ENCODE assay signal across 1 cellular context in the genomic region with DNA sequence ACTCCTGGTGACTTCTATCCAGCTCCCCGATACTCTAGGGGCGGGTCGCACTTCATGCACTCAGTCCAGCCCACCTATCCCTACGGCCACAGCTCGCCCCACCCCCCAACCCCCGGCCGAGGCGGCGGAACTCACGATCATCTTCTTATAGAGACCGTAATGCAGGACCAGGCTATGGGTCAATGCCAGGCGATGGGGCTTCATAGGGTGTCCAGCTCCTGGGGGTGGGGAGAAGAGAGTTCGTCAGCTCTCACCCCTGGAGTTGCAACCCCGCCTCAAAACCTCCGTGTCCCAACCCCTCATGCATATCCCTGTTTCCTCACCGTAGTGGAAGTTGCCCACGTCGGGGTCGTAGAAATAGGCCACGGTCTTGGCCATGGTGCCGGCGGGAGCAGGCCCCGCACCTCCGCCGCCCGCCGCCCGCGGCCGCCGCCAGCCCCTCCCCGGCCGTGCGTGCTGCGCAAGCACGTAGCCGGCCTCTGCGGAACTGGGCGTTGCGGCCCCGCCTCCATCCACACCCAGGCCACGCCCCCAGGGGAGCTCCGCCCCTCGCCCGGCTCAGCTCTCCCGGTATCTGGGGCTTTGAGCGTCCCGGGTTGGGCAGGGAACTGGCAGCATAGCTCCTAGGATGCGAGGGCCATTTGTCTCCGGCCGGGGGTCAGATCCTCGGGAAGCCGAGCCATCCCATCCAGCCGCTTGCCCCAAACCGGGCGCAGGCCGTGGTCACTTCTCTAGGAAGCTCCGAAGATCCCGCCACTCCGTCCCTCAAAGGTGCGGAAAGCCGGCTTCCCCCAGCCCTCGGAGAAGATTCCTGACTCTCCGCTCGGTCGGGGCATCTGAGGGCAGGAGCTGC.
TF ChIP-seq lines count a peak whose summit lies in the region.

A gene (minus strand): TSS at position 437 of the 853 bp plus-strand sequence. CDS start 59 bp downstream, at position 378.
A gene with protein sequence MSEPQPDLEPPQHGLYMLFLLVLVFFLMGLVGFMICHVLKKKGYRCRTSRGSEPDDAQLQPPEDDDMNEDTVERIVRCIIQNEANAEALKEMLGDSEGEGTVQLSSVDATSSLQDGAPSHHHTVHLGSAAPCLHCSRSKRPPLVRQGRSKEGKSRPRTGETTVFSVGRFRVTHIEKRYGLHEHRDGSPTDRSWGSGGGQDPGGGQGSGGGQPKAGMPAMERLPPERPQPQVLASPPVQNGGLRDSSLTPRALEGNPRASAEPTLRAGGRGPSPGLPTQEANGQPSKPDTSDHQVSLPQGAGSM (plus strand): TSS at position 585 of the 853 bp plus-strand sequence. CDS start 1,229 bp downstream, outside the sequence.

TF ChIP-seq in K562, 482 proteins besides CTCF, POLR2A, EP300 and RAD21 (continued from another document and continues in another):
- TF ChIP-seq, protein P1, sequence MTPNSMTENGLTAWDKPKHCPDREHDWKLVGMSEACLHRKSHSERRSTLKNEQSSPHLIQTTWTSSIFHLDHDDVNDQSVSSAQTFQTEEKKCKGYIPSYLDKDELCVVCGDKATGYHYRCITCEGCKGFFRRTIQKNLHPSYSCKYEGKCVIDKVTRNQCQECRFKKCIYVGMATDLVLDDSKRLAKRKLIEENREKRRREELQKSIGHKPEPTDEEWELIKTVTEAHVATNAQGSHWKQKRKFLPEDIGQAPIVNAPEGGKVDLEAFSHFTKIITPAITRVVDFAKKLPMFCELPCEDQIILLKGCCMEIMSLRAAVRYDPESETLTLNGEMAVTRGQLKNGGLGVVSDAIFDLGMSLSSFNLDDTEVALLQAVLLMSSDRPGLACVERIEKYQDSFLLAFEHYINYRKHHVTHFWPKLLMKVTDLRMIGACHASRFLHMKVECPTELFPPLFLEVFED (CRISPR knock-in tag; conservative IDR thresholded peaks at IDR 0.05) = no peak
- TF ChIP-seq, protein P2, sequence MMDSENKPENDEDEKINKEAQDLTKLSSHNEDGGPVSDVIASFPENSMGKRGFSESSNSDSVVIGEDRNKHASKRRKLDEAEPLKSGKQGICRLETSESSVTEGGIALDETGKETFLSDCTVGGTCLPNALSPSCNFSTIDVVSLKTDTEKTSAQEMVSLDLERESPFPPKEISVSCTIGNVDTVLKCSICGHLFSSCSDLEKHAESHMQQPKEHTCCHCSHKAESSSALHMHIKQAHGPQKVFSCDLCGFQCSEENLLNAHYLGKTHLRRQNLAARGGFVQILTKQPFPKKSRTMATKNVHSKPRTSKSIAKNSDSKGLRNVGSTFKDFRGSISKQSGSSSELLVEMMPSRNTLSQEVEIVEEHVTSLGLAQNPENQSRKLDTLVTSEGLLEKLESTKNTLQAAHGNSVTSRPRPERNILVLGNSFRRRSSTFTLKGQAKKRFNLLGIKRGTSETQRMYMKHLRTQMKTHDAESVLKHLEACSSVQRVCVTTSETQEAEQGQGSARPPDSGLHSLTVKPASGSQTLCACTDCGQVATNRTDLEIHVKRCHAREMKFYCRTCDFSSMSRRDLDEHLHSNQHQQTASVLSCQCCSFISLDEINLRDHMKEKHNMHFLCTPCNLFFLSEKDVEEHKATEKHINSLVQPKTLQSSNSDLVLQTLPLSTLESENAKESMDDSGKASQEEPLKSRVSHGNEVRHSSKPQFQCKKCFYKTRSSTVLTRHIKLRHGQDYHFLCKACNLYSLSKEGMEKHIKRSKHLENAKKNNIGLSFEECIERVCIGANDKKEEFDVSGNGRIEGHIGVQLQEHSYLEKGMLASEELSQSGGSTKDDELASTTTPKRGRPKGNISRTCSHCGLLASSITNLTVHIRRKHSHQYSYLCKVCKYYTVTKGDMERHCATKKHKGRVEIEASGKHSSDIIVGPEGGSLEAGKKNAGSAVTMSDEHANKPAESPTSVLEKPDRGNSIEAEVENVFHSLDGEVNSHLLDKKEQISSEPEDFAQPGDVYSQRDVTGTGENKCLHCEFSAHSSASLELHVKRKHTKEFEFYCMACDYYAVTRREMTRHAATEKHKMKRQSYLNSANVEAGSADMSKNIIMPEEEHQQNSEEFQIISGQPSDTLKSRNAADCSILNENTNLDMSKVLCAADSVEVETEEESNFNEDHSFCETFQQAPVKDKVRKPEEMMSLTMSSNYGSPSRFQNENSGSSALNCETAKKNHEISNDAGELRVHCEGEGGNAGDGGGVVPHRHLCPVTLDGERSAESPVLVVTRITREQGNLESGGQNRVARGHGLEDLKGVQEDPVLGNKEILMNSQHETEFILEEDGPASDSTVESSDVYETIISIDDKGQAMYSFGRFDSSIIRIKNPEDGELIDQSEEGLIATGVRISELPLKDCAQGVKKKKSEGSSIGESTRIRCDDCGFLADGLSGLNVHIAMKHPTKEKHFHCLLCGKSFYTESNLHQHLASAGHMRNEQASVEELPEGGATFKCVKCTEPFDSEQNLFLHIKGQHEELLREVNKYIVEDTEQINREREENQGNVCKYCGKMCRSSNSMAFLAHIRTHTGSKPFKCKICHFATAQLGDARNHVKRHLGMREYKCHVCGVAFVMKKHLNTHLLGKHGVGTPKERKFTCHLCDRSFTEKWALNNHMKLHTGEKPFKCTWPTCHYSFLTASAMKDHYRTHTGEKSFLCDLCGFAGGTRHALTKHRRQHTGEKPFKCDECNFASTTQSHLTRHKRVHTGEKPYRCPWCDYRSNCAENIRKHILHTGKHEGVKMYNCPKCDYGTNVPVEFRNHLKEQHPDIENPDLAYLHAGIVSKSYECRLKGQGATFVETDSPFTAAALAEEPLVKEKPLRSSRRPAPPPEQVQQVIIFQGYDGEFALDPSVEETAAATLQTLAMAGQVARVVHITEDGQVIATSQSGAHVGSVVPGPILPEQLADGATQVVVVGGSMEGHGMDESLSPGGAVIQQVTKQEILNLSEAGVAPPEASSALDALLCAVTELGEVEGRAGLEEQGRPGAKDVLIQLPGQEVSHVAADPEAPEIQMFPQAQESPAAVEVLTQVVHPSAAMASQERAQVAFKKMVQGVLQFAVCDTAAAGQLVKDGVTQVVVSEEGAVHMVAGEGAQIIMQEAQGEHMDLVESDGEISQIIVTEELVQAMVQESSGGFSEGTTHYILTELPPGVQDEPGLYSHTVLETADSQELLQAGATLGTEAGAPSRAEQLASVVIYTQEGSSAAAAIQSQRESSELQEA (IDR thresholded peaks at IDR 0.05; ENCODE audit: low read depth) = 0 out of 2 replicates have a peak, but pooled peaks have one; percentile 14
- TF ChIP-seq, protein P3, sequence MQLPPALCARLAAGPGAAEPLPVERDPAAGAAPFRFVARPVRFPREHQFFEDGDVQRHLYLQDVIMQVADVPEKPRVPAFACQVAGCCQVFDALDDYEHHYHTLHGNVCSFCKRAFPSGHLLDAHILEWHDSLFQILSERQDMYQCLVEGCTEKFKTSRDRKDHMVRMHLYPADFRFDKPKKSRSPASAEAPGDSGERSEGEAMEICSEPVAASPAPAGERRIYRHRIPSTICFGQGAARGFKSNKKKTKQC (CRISPR knock-in tag; IDR thresholded peaks at IDR 0.05) = 0 out of 2 replicates have a peak, but pooled peaks have one; percentile 10
- TF ChIP-seq SIN3A (IDR thresholded peaks at IDR 0.05; ENCODE audit: borderline replicate concordance in 2 of 2, control insufficient read depth in 1 of 2, low read depth in 2 of 2, low read length in 2 of 2) (peak in 1 of 2 experiments; percentile 69; a peak in 3 of 4 replicates), MEIS2 (IDR thresholded peaks at IDR 0.05; ENCODE audit: partially characterized antibody) (peak; percentile 34), MAZ (CRISPR knock-in tag; conservative IDR thresholded peaks at IDR 0.05 in 1 of 2, IDR thresholded peaks at IDR 0.05 in 1 of 2) (peak in 1 of 2 experiments; percentile 75; a peak in 2 of 4 replicates), POLR2AphosphoS5 (IDR thresholded peaks at IDR 0.05; ENCODE audit: control insufficient read depth, insufficient read depth, low read depth, low read length) (peak; percentile 53), HMGN3 (IDR thresholded peaks at IDR 0.05; ENCODE audit: borderline replicate concordance, extremely low read depth, insufficient read length, low read depth, low read length) (peak; percentile 77), POLR2G (IDR thresholded peaks at IDR 0.05; ENCODE audit: low read depth, low read length) (peak; percentile 78), NRF1 (conservative IDR thresholded peaks at IDR 0.05 in 1 of 2, IDR thresholded peaks at IDR 0.05 in 1 of 2) (peak; percentile 89 to 90; a peak in 2 of 4 replicates), JUNB (CRISPR knock-in tag; conservative IDR thresholded peaks at IDR 0.05) (no peak), KDM5B (IDR thresholded peaks at IDR 0.05; ENCODE audit: insufficient replicate concordance, low read depth, low read length) (peak; percentile 84), CBX5 (IDR thresholded peaks at IDR 0.05; ENCODE audit: borderline replicate concordance, low read depth) (no peak), CREB1 (IDR thresholded peaks at IDR 0.05) (peak; percentile 65), CREB1 (CRISPR knock-in tag; IDR thresholded peaks at IDR 0.05) (no peak; the same call in 1 of the 2 replicates), SAP30 (IDR thresholded peaks at IDR 0.05; ENCODE audit: borderline replicate concordance, insufficient read depth, low read depth, low read length, poor library complexity, severe bottlenecking) (peak; percentile 56), SPI1 (IDR thresholded peaks at IDR 0.05; ENCODE audit: borderline replicate concordance, low read depth, low read length) (peak; percentile 52; the same call in 1 of the 2 replicates), GATAD2B (IDR thresholded peaks at IDR 0.05; ENCODE audit: borderline replicate concordance) (peak; percentile 80), TSC22D4 (tag; IDR thresholded peaks at IDR 0.05) (no peak), DDX20 (tag; IDR thresholded peaks at IDR 0.05; ENCODE audit: low read depth) (no peak), ZSCAN29 (IDR thresholded peaks at IDR 0.05) (no peak), BACH1 (tag; IDR thresholded peaks at IDR 0.05) (no peak), SUPT5H (IDR thresholded peaks at IDR 0.05) (0 out of 2 replicates have a peak, but pooled peaks have one; percentile 48)
- TF ChIP-seq, protein P4, sequence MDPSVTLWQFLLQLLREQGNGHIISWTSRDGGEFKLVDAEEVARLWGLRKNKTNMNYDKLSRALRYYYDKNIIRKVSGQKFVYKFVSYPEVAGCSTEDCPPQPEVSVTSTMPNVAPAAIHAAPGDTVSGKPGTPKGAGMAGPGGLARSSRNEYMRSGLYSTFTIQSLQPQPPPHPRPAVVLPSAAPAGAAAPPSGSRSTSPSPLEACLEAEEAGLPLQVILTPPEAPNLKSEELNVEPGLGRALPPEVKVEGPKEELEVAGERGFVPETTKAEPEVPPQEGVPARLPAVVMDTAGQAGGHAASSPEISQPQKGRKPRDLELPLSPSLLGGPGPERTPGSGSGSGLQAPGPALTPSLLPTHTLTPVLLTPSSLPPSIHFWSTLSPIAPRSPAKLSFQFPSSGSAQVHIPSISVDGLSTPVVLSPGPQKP (CRISPR knock-in tag; IDR thresholded peaks at IDR 0.05) = no peak
- TF ChIP-seq, protein P5, sequence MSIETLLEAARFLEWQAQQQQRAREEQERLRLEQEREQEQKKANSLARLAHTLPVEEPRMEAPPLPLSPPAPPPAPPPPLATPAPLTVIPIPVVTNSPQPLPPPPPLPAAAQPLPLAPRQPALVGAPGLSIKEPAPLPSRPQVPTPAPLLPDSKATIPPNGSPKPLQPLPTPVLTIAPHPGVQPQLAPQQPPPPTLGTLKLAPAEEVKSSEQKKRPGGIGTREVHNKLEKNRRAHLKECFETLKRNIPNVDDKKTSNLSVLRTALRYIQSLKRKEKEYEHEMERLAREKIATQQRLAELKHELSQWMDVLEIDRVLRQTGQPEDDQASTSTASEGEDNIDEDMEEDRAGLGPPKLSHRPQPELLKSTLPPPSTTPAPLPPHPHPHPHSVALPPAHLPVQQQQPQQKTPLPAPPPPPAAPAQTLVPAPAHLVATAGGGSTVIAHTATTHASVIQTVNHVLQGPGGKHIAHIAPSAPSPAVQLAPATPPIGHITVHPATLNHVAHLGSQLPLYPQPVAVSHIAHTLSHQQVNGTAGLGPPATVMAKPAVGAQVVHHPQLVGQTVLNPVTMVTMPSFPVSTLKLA (conservative IDR thresholded peaks at IDR 0.05) = peak in 1 of 2 experiments; percentile 28; a peak in 2 of 4 replicates
- TF ChIP-seq, protein P6, sequence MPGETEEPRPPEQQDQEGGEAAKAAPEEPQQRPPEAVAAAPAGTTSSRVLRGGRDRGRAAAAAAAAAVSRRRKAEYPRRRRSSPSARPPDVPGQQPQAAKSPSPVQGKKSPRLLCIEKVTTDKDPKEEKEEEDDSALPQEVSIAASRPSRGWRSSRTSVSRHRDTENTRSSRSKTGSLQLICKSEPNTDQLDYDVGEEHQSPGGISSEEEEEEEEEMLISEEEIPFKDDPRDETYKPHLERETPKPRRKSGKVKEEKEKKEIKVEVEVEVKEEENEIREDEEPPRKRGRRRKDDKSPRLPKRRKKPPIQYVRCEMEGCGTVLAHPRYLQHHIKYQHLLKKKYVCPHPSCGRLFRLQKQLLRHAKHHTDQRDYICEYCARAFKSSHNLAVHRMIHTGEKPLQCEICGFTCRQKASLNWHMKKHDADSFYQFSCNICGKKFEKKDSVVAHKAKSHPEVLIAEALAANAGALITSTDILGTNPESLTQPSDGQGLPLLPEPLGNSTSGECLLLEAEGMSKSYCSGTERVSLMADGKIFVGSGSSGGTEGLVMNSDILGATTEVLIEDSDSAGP (CRISPR knock-in tag; IDR thresholded peaks at IDR 0.05) = 0 out of 2 replicates have a peak, but pooled peaks have one; percentile 21
- TF ChIP-seq, protein P7, sequence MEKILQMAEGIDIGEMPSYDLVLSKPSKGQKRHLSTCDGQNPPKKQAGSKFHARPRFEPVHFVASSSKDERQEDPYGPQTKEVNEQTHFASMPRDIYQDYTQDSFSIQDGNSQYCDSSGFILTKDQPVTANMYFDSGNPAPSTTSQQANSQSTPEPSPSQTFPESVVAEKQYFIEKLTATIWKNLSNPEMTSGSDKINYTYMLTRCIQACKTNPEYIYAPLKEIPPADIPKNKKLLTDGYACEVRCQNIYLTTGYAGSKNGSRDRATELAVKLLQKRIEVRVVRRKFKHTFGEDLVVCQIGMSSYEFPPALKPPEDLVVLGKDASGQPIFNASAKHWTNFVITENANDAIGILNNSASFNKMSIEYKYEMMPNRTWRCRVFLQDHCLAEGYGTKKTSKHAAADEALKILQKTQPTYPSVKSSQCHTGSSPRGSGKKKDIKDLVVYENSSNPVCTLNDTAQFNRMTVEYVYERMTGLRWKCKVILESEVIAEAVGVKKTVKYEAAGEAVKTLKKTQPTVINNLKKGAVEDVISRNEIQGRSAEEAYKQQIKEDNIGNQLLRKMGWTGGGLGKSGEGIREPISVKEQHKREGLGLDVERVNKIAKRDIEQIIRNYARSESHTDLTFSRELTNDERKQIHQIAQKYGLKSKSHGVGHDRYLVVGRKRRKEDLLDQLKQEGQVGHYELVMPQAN (IDR thresholded peaks at IDR 0.05; ENCODE audit: borderline replicate concordance) = peak; percentile 53; the same call in 1 of the 2 replicates
- TF ChIP-seq, protein P8, sequence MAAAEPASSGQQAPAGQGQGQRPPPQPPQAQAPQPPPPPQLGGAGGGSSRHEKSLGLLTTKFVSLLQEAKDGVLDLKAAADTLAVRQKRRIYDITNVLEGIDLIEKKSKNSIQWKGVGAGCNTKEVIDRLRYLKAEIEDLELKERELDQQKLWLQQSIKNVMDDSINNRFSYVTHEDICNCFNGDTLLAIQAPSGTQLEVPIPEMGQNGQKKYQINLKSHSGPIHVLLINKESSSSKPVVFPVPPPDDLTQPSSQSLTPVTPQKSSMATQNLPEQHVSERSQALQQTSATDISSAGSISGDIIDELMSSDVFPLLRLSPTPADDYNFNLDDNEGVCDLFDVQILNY (CRISPR knock-in tag; IDR thresholded peaks at IDR 0.05) = peak; percentile 34; the same call in 1 of the 2 replicates
- TF ChIP-seq, protein P9, sequence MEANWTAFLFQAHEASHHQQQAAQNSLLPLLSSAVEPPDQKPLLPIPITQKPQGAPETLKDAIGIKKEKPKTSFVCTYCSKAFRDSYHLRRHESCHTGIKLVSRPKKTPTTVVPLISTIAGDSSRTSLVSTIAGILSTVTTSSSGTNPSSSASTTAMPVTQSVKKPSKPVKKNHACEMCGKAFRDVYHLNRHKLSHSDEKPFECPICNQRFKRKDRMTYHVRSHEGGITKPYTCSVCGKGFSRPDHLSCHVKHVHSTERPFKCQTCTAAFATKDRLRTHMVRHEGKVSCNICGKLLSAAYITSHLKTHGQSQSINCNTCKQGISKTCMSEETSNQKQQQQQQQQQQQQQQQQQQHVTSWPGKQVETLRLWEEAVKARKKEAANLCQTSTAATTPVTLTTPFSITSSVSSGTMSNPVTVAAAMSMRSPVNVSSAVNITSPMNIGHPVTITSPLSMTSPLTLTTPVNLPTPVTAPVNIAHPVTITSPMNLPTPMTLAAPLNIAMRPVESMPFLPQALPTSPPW (CRISPR knock-in tag; IDR thresholded peaks at IDR 0.05) = peak; percentile 89
